Comparison of ENCODE assay signal across 8 cellular contexts in the genomic region with DNA sequence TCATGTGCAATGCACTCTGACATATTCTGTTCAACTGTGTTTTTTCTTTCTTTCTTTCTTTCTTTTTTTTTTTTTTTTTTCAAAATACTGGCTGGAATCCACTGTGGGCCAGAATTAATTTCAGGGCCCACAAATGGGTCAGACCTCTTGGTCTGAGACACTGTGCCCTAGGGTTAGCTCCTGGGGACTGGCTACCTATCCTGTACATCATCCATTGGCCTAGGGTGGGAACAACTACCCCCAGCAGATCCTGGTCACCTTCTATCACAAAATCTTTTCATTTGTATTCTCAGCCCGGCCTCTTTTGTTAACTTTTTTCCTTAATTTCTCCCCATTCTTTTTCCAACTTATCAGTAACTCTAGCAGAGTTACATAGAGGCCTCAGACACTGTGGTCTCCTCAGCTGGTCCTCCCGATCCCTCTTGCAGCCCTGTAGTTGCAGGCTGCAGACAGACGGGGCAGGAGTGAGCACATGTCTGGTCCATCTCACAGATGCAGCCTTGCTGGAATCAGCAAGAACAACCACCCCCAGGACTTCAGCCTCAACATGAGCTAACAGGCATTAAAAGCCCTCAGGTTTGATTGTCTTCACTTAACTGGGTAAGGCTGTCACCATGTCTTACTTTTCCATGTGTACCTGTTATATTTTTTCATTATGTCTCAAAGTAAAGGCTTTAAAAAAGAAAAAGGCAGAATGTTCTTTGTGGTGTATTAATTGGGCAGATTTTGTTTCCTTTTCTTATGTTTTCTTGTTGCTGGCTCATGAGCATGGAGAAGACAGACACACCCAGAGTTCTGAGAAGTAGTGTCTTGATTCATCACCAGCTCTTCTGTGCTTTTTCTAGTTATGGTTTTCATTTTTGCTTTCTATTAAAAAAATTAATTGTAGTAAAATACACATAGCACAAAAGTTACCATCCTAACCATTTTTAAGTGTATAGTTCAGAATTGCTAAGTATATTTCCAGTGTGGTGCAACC. TPM values are rescaled to one million over a fixed set of nuclear protein-coding genes. Genes with fewer than 3 reads are reported as not detected.
DNase-seq lines count a peak whose midpoint lies in the region; ATAC-seq and TF ChIP-seq lines count a peak whose summit lies in the region.

No MANE protein-coding gene starts in this region.

- intact Hi-C loops in Right ventricle myocardium superior (cut with DNase I) = loop anchor here (5.0 kb wide), 1 partner anchor 37 kb away; no protein-coding TSS in a partner anchor
- intact Hi-C loops in gastrocnemius medialis (cut with DNase I; ENCODE audit: low total_unique reads) = loop anchor here (1.0 to 5.0 kb wide), 3 partner anchors 29 to 87 kb away; partner anchors contain the start of gene TXLNB

- peak; percentile 99 for ATAC-seq in HG03521 (IDR thresholded peaks at IDR 0.05; ENCODE audit: unreplicated experiment)
- peak; percentile 90 for ATAC-seq in Right ventricle myocardium superior (ENCODE audit: poor library complexity)
- ATAC-seq in gastrocnemius medialis = peak; percentile 59 to 84

- peaks cover 0 to 38% of the 10 kb centered on the region in 2 donors for H3K36me3 ChIP-seq in gastrocnemius medialis

- peak; percentile 75 for DNase-seq in DMS53 (lab: John Stamatoyannopoulos, UW)
- DNase-seq in GM20000 (ENCODE audit: low spot score) = peak; percentile 64
- DNase-seq in RWPE1 (ENCODE audit: low spot score) = peak; percentile 33
- DNase-seq in activated gamma-delta T cell treated with anti-CD3 and anti-CD28 coated beads, Interleukin-2, amount 50 U/mL, for 16 hours (ENCODE audit: low read depth) = peak; percentile 13
- DNase-seq in Right ventricle myocardium superior = peak; percentile 70
- DNase-seq in gastrocnemius medialis = peak; percentile 38 to 73
- no peak for DNase-seq in DMS153 treated with DMSO at 0.1 percent for 48 hours (lab: John Stamatoyannopoulos, UW; ENCODE audit: unreplicated experiment)

- no peaks in the 10 kb centered on the region for H3K9me3 ChIP-seq in gastrocnemius medialis

- H3K27ac ChIP-seq in RWPE1 (no peak overlapping the region), gastrocnemius medialis (peak overlapping the region; percentile 71 to 84 (median 82))

- peak overlapping the region in 1 of 4 donors; percentile 16 for H3K4me3 ChIP-seq in gastrocnemius medialis

- CTCF ChIA-PET in RWPE1 (lab: Yijun Ruan, JAX) = interaction anchor here (0.6 to 1.1 kb wide), 8 partner anchors 8 to 114 kb away, joined by 3 to 5 read pairs (median 3); no protein-coding TSS in a partner anchor

- TF ChIP-seq CTCF in GM20000 (IDR thresholded peaks at IDR 0.05; ENCODE audit: extremely low read depth, missing control alignments) (peak; percentile 68), RWPE1 (conservative IDR thresholded peaks at IDR 0.05; ENCODE audit: low read depth) (peak; percentile 26), gastrocnemius medialis (IDR thresholded peaks at IDR 0.05 in 4 of 5, conservative IDR thresholded peaks at IDR 0.05 in 1 of 5) (peak; percentile 42 to 84 (median 73))

- POLR2A ChIA-PET in RWPE1 (lab: Yijun Ruan, JAX; ENCODE audit: low non-redundant PET) = no interaction called here

- H3K27me3 ChIP-seq in gastrocnemius medialis = no peaks in the 10 kb centered on the region

- in situ Hi-C loops in gastrocnemius medialis (cut with MboI; ENCODE audit: low sequenced_read_pairs in 4 of 4) = loop anchor here in 2 of 4 donors (25.0 kb wide), 1 partner anchor 512 kb away; no protein-coding TSS in a partner anchor

- no peak for TF ChIP-seq POLR2A in gastrocnemius medialis (IDR thresholded peaks at IDR 0.05)

- H3K4me1 ChIP-seq in gastrocnemius medialis = peaks cover 24% of the 10 kb centered on the region in 2 donors

RNA-seq across cellular contexts. Expression of gene TXLNB, which starts 41.2 kb away (rescaled TPM):
- 125 TPM for total RNA-seq in Right ventricle myocardium superior
- 100 to 1,000 TPM in 2 of 4 donors, 10 to 100 TPM in 2; 58.3 to 197 (median 124) TPM for total RNA-seq in gastrocnemius medialis
